Comparison of ENCODE assay signal across 1 cellular context in the genomic region with DNA sequence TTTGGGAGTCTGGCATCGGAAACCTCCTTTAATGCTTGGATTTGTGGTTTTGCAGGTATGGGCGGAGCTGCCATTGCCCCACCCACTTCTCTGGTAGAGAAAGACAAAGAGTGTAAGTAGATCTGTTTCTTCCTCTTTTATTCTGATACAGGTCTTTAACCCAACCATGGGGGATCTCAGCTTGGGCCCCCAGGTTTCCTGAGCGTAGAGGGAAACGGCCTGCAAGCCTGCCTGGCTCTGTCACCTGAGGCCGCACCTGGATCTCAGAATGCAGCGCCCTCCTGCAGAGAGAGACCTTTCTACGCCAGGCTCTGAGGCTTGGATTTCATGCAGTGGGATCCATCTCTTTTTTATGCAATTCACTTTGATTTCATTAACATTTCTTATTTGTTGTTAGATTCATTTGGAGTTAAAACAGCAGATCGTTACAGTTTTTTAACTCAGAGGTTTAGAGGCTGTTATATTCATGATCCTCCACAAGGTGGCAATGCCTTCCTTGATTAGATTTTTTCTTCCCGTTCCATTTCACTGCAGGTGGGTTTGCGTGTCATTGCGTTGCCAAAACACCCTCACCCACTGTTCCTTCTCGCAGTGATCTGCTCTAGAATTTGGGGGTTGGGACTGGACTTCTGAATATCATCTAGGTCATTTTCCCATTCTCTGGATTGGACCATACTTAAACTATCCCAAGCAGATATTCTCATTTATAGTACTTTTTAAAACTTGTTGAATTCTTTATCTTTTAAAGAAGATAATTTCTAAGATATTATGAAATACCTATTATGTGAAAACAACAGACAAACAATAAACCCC.
A peak's percentile ranks its signal among the peaks of the same experiment; 100 is the strongest.
TF ChIP-seq lines count a peak whose summit lies in the region.

No MANE protein-coding gene starts in this region.

TF ChIP-seq in GM12878, 131 proteins besides CTCF, POLR2A, EP300 and RAD21:
- TF ChIP-seq STAT3 (IDR thresholded peaks at IDR 0.05; ENCODE audit: low read depth, low read length) (no peak), BHLHE40 (IDR thresholded peaks at IDR 0.05; ENCODE audit: borderline replicate concordance in 1 of 2, low read depth in 2 of 2, low read length in 1 of 2) (0 out of 4 replicates have a peak, but pooled peaks of 1 of the 2 experiments have one; percentile 15), MEF2A (IDR thresholded peaks at IDR 0.05; ENCODE audit: insufficient read depth, low read depth, low read length) (0 out of 2 replicates have a peak, but pooled peaks have one; percentile 9), NBN (IDR thresholded peaks at IDR 0.05) (0 out of 2 replicates have a peak, but pooled peaks have one; percentile 39), SMC3 (IDR thresholded peaks at IDR 0.05; ENCODE audit: borderline replicate concordance, low read length) (peak; percentile 87; the same call in 1 of the 2 replicates), ZNF384 (IDR thresholded peaks at IDR 0.05; ENCODE audit: borderline replicate concordance, low read depth, low read length) (peak; percentile 9; the same call in 1 of the 2 replicates), EGR1 (IDR thresholded peaks at IDR 0.05; ENCODE audit: borderline replicate concordance in 1 of 2, low read depth in 2 of 2, low read length in 2 of 2) (no peak), CREB1 (IDR thresholded peaks at IDR 0.05; ENCODE audit: low read depth) (0 out of 2 replicates have a peak, but pooled peaks have one; percentile 9), SMAD1 (IDR thresholded peaks at IDR 0.05; ENCODE audit: low read depth, partially characterized antibody) (no peak), PAX5 (IDR thresholded peaks at IDR 0.05; ENCODE audit: borderline replicate concordance, low read depth, low read length) (0 out of 2 replicates have a peak, but pooled peaks have one; percentile 14), FOXM1 (IDR thresholded peaks at IDR 0.05; ENCODE audit: low read depth, low read length) (peak; percentile 57; the same call in 1 of the 2 replicates), FOS (IDR thresholded peaks at IDR 0.05; ENCODE audit: borderline replicate concordance, extremely low read depth, insufficient read length) (no peak), PAX8 (IDR thresholded peaks at IDR 0.05) (no peak), YY1 (IDR thresholded peaks at IDR 0.05; ENCODE audit: low read depth, low read length) (0 out of 2 replicates have a peak, but pooled peaks have one; percentile 23), RUNX3 (IDR thresholded peaks at IDR 0.05; ENCODE audit: low read length) (0 out of 2 replicates have a peak, but pooled peaks have one; percentile 10), HDGF (IDR thresholded peaks at IDR 0.05) (no peak)
- TF ChIP-seq, protein P1, sequence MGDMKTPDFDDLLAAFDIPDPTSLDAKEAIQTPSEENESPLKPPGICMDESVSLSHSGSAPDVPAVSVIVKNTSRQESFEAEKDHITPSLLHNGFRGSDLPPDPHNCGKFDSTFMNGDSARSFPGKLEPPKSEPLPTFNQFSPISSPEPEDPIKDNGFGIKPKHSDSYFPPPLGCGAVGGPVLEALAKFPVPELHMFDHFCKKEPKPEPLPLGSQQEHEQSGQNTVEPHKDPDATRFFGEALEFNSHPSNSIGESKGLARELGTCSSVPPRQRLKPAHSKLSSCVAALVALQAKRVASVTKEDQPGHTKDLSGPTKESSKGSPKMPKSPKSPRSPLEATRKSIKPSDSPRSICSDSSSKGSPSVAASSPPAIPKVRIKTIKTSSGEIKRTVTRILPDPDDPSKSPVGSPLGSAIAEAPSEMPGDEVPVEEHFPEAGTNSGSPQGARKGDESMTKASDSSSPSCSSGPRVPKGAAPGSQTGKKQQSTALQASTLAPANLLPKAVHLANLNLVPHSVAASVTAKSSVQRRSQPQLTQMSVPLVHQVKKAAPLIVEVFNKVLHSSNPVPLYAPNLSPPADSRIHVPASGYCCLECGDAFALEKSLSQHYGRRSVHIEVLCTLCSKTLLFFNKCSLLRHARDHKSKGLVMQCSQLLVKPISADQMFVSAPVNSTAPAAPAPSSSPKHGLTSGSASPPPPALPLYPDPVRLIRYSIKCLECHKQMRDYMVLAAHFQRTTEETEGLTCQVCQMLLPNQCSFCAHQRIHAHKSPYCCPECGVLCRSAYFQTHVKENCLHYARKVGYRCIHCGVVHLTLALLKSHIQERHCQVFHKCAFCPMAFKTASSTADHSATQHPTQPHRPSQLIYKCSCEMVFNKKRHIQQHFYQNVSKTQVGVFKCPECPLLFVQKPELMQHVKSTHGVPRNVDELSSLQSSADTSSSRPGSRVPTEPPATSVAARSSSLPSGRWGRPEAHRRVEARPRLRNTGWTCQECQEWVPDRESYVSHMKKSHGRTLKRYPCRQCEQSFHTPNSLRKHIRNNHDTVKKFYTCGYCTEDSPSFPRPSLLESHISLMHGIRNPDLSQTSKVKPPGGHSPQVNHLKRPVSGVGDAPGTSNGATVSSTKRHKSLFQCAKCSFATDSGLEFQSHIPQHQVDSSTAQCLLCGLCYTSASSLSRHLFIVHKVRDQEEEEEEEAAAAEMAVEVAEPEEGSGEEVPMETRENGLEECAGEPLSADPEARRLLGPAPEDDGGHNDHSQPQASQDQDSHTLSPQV (IDR thresholded peaks at IDR 0.05), result 0 out of 2 replicates have a peak, but pooled peaks have one; percentile 37
- TF ChIP-seq, protein P2, sequence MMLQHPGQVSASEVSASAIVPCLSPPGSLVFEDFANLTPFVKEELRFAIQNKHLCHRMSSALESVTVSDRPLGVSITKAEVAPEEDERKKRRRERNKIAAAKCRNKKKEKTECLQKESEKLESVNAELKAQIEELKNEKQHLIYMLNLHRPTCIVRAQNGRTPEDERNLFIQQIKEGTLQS (IDR thresholded peaks at IDR 0.05; ENCODE audit: borderline replicate concordance, extremely low read depth, low read depth, low read length), result no peak
- TF ChIP-seq, protein P3, sequence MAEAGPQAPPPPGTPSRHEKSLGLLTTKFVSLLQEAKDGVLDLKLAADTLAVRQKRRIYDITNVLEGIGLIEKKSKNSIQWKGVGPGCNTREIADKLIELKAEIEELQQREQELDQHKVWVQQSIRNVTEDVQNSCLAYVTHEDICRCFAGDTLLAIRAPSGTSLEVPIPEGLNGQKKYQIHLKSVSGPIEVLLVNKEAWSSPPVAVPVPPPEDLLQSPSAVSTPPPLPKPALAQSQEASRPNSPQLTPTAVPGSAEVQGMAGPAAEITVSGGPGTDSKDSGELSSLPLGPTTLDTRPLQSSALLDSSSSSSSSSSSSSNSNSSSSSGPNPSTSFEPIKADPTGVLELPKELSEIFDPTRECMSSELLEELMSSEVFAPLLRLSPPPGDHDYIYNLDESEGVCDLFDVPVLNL (IDR thresholded peaks at IDR 0.05; ENCODE audit: low read depth, low read length), result no peak
